ENCODE assay signal across 8 cellular contexts in the genomic region with DNA sequence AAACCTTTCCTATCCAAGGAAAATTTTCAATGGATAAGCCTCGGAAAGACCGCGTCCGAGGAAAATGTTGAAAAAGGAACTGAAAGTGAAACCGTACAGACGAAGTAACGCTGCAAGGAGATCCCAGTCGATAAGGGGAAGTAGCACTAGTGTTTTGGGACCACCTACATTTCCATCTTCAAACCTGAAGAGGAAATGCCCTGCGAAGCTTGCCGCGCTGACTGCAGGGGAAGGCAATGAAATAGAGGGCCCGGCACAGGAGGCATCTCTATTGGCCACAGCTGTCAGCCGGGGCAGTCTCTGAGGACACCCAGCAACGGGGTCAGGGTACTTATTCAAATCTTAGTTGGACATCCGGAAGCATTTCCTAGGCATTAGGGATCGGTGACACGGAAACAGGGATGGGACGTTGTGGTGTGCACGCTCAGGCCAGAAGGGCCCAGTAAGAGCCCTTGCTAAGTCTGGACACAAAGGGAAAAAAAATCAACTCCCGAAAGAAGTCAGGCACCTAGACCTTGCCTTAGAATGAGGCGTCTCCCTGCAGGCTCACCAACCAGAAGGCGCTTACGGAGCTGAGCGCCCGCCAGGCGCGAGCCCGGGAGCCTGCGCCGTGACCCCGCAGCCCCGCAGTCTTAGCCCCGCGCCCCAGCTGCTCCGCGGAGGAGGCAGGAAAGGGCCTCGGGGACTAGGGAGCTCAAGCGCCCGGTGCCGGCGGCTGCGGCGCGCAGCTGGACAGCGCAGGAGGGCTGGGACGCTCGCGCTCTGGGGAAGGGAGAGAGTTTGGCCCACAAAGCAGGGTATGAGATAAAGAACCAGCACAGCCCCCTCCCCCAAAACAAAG. TPM values are rescaled to one million over a fixed set of nuclear protein-coding genes. Genes with fewer than 3 reads are reported as not detected.
DNase-seq lines count a peak whose midpoint lies in the region; ATAC-seq and TF ChIP-seq lines count a peak whose summit lies in the region.

No MANE protein-coding gene starts in this region.

- TF ChIP-seq CTCF in GM06990 (IDR thresholded peaks at IDR 0.05; ENCODE audit: insufficient read depth, low read length, poor library complexity, severe bottlenecking), result no peak
- no peak for TF ChIP-seq CTCF in H9 (conservative IDR thresholded peaks at IDR 0.05)
- no peak for TF ChIP-seq CTCF in Loucy (conservative IDR thresholded peaks at IDR 0.05; ENCODE audit: low read length)

- H3K9ac ChIP-seq in H9 (ENCODE audit: extremely low read depth, insufficient read length, low read length) (peak overlapping the region; percentile 52), Loucy (ENCODE audit: low read depth, low read length, poor library complexity, severe bottlenecking) (peak overlapping the region; percentile 91), SK-N-MC (ENCODE audit: insufficient read length) (peak overlapping the region; percentile 85)

- no peak overlapping the region for H3K23ac ChIP-seq in H9 (ENCODE audit: insufficient read length, low read depth, low read length)

- H3K9me3 ChIP-seq in H9 (ENCODE audit: control insufficient read depth, low read depth, low read length) (no peaks in the 10 kb centered on the region), Loucy (ENCODE audit: insufficient read depth, low read depth, low read length) (no peaks in the 10 kb centered on the region), SK-N-MC (ENCODE audit: low read depth, low read length) (no peaks in the 10 kb centered on the region)

- intact Hi-C loops in left cardiac atrium (cut with DNase I), result loop anchor here in 1 of 2 donors (10.0 kb wide), 2 partner anchors 50 to 90 kb away; a partner anchor contains a TSS

- peaks cover 12% of the 10 kb centered on the region in 2 experiments for H3K9me3 Mint-ChIP-seq in H9

- no peaks in the 10 kb centered on the region for H3K9me2 ChIP-seq in Loucy (replicated peaks; ENCODE audit: low read depth, low read length)

- H4K8ac ChIP-seq in H9 (replicated peaks; ENCODE audit: insufficient read length, low read depth, low read length), result no peak overlapping the region

- peak overlapping the region; percentile 64 for H3K4me2 ChIP-seq in H9 (ENCODE audit: insufficient read depth, insufficient read length, low read length)
- peak overlapping the region; percentile 100 for H3K4me2 ChIP-seq in Loucy (ENCODE audit: low read depth, low read length, poor library complexity, severe bottlenecking)

- peak overlapping the region; percentile 93 for H3K27ac ChIP-seq in H9 (ENCODE audit: insufficient read length, low read depth, low read length)
- peak overlapping the region; percentile 95; the same call in 1 of the 2 replicates for H3K27ac ChIP-seq in SK-N-MC

- no peak overlapping the region for H3K18ac ChIP-seq in H9 (ENCODE audit: insufficient read length, low read depth, low read length)

- peaks cover 3% of the 10 kb centered on the region; the same call in 1 of the 2 replicates for H3K79me2 ChIP-seq in H9 (ENCODE audit: insufficient read depth, low read length)
- H3K79me2 ChIP-seq in Loucy (ENCODE audit: insufficient read depth, low read length), result peaks cover 36% of the 10 kb centered on the region

- peaks cover 36% of the 10 kb centered on the region for H3K27me3 Mint-ChIP-seq in H9 (ENCODE audit: low read depth)

- no peak overlapping the region for H4K5ac ChIP-seq in H9 (ENCODE audit: insufficient read length, low read depth, low read length)

- H3K27me3 ChIP-seq in GM06990 (replicated peaks; ENCODE audit: control insufficient read depth, insufficient read depth, low read length), result no peaks in the 10 kb centered on the region
- H3K27me3 ChIP-seq in H9 (ENCODE audit: insufficient read depth, low read length), result no peaks in the 10 kb centered on the region; the same call in 1 of the 2 replicates
- no peaks in the 10 kb centered on the region for H3K27me3 ChIP-seq in Loucy (ENCODE audit: insufficient read depth, low read length, poor library complexity, severe bottlenecking)

- peaks cover 28 to 45% (median 39%) of the 10 kb centered on the region in 3 experiments for H3K36me3 Mint-ChIP-seq in H9 (ENCODE audit: insufficient read depth in 1 of 3, low read depth in 3 of 3)

- DNase-seq in GM06990 (ENCODE audit: extremely low read depth, insufficient read length) (peak; percentile 76), H9 (peak; percentile 72), SK-N-MC (ENCODE audit: low read depth, low spot score) (no peak), amniotic epithelial cell (ENCODE audit: low read depth) (peak; percentile 68), left cardiac atrium (peak; percentile 69), pons (ENCODE audit: low spot score) (peak; percentile 80), NCI-H1930 (lab: John Stamatoyannopoulos, UW) (no peak)

- H3K23me2 ChIP-seq in H9 (ENCODE audit: insufficient read length, low read depth, low read length, poor library complexity, severe bottlenecking), result peaks cover 8% of the 10 kb centered on the region

- H2AFZ ChIP-seq in H9 (ENCODE audit: low read length) (no peak overlapping the region), Loucy (ENCODE audit: low read length) (peak overlapping the region; percentile 87)

- no peaks in the 10 kb centered on the region for H3K79me1 ChIP-seq in H9 (ENCODE audit: insufficient read depth, low read depth, low read length, poor library complexity, severe bottlenecking)

- H3K36me3 ChIP-seq in GM06990 (ENCODE audit: control insufficient read depth, insufficient read depth, low read length) (peaks cover 39% of the 10 kb centered on the region), Loucy (ENCODE audit: insufficient read depth, low read length) (peaks cover 37% of the 10 kb centered on the region; the same call in 1 of the 2 replicates), SK-N-MC (ENCODE audit: insufficient read depth, low read length) (peaks cover 30% of the 10 kb centered on the region)

- H2BK120ac ChIP-seq in H9 (ENCODE audit: low read depth, low read length, poor library complexity, severe bottlenecking), result no peak overlapping the region

- no peak overlapping the region for H2AK5ac ChIP-seq in H9 (ENCODE audit: insufficient read length, low read length)

- H3K4me1 ChIP-seq in H9 (ENCODE audit: insufficient read depth, low read length) (peaks cover 2% of the 10 kb centered on the region; the same call in 1 of the 2 replicates), Loucy (ENCODE audit: insufficient read depth, low read length, poor library complexity, severe bottlenecking) (peaks cover 22% of the 10 kb centered on the region)

- H3K14ac ChIP-seq in H9 (ENCODE audit: insufficient read depth, low read length), result 0 out of 2 replicates have a peak overlapping the region, but pooled peaks have one; percentile 18

- H2BK20ac ChIP-seq in H9 (ENCODE audit: low read depth, low read length, poor library complexity, severe bottlenecking), result no peak overlapping the region

- H3K27ac Mint-ChIP-seq in H9, result peak overlapping the region; percentile 98 to 100 (median 100)

- H4K20me1 ChIP-seq in H9 (ENCODE audit: control insufficient read depth, insufficient read depth, insufficient read length) (no peaks in the 10 kb centered on the region), Loucy (ENCODE audit: insufficient read depth, low read length, poor library complexity, severe bottlenecking) (no peaks in the 10 kb centered on the region)

- ATAC-seq in left cardiac atrium, result peak; percentile 76 to 79

- no peak overlapping the region for H2BK12ac ChIP-seq in H9 (ENCODE audit: insufficient read length, low read depth, low read length)

- no peak overlapping the region for H2BK15ac ChIP-seq in H9 (ENCODE audit: low read depth, low read length)

- no peak overlapping the region for H4K91ac ChIP-seq in H9 (ENCODE audit: insufficient read length, low read depth, low read length)

- H3K4me1 Mint-ChIP-seq in H9, result peaks cover 15 to 18% of the 10 kb centered on the region in 2 experiments

- H3T11ph ChIP-seq in H9 (ENCODE audit: low read length), result no peak overlapping the region

- no peaks in the 10 kb centered on the region for H3F3A ChIP-seq in Loucy (ENCODE audit: low read depth)

- H3K4me3 Mint-ChIP-seq in H9, result peak overlapping the region; percentile 92 to 94

- H2BK5ac ChIP-seq in H9 (ENCODE audit: insufficient read length, low read length), result no peak overlapping the region

- H3K56ac ChIP-seq in H9 (ENCODE audit: insufficient read length, low read depth, low read length), result no peak overlapping the region

- H3K4me3 ChIP-seq in GM06990 (replicated peaks; ENCODE audit: low read depth, low read length), result peak overlapping the region; percentile 93
- peak overlapping the region; percentile 91 for H3K4me3 ChIP-seq in Loucy (ENCODE audit: low read length, poor library complexity, severe bottlenecking)
- H3K4me3 ChIP-seq in SK-N-MC, result peak overlapping the region; percentile 80

- no CpG with 5 or more reads among the region's 48 CpGs for WGBS in H9 (ENCODE audit: extremely low coverage, insufficient read length, low lambda C conversion rate)

- no peak overlapping the region for H3K4ac ChIP-seq in H9 (ENCODE audit: low read depth, low read length)

RNA-seq across cellular contexts. Expression of a gene that starts 0.6 kb away (rescaled TPM):
- total RNA-seq in H9 (2021), result 58.6 and 59.2 TPM in 2 replicates
- 10 to 100 TPM; 33.7 to 34.4 TPM for total RNA-seq in left cardiac atrium

RNA-seq across cellular contexts. Expression of a gene that starts 6.4 kb away (rescaled TPM):
- 73.7 and 77.0 TPM in 2 replicates for total RNA-seq in H9 (2021)
- 10 to 100 TPM; 21.6 to 23.5 TPM for total RNA-seq in left cardiac atrium

RNA-seq across cellular contexts. Expression of a gene that starts 24.2 kb away (rescaled TPM):
- total RNA-seq in H9 (2021), result 159 and 174 TPM in 2 replicates
- total RNA-seq in left cardiac atrium, result 10 to 100 TPM; 16.4 to 18.0 TPM

RNA-seq across cellular contexts. Expression of a gene that starts 24.6 kb away (rescaled TPM):
- total RNA-seq in H9 (2021) (0.13 TPM in 2 replicates), left cardiac atrium (10 to 100 TPM in 1 of 2 donors, 1 to 10 TPM in 1; 7.4 to 10.0 TPM)

RNA-seq across cellular contexts. Expression of a gene that starts 44.2 kb away (rescaled TPM):
- total RNA-seq in H9 (2021) (0.33 and 0.64 TPM in 2 replicates), left cardiac atrium (under 1 TPM in 1 of 2 donors, not detected in 1; 0.08 TPM)

Comparison
In these comparisons a context has a peak if more than half of its experiments do, and no peak if none do; other contexts are left out.
1. DNase-seq: peak in GM06990 (single experiment), H9 (single experiment), amniotic epithelial cell (single experiment), left cardiac atrium (single experiment) and pons (single experiment); none in SK-N-MC (single experiment) and NCI-H1930 (0 of 2).
2. Peak in every context shown above with its lines, with median percentiles within 50 percentile points of each other: H3K4me3 ChIP-seq and H3K9ac ChIP-seq.